In the genomic region with DNA sequence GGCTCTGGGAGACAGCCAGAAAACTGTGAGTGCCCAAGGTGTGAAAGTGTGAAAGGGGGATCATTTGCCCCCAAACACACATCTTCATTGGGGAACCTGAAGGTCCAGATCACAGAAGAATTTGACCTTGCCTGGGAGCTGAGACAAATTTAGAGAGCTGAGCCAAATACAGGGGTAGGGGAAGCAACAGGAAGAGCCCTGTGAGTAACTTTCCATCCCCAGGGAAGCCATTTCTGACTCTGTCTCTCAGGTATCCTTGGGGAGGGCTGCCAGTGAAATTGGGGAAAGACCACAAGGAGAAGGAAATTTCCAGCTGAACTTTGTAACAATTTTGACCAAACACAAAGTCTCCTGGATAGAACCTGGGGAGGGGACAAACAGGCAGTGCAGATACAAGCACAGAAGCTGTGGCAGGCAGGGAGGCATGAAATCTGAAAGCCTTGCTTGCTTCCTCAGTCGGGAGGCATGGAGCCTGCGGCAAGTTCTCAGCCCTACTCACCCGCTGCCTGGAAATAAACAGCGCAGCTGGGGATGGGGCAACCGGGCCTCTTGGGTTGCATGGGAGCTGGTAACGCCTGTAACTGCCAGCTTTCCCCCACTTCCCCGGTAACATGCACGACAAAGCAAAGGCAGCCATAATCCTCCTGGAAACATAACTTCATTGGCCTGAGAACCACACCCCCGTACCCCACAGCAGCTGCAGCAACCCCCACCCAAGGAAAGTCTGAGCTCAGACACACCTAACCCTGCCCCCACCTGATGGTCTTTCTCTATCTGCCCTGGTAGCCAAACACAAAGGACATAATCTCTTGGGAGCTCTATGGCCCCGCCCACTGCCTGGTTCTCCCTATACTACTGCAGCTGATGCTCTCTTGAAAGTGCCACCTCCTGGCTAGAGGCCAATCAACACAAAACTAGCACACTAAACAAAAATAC, we compare ENCODE assay signal across 18 cellular contexts. TPM values are rescaled to one million over a fixed set of nuclear protein-coding genes. Genes with fewer than 3 reads are reported as not detected.
DNase-seq lines count a peak whose midpoint lies in the region; ATAC-seq and TF ChIP-seq lines count a peak whose summit lies in the region.
"Had no signal": no experiment of that assay in that cellular context is flagged by ENCODE, and none has a peak within 500 bp of the region (broad histone marks: within the 10 kb centered on the region; RNA-seq: fewer than 3 reads in every experiment).

No MANE protein-coding gene starts in this region.

- no peak overlapping the region for H2AFZ ChIP-seq in ACC112 (ENCODE audit: low read length, unreplicated experiment)
- no peak overlapping the region for H2AFZ ChIP-seq in GM23338
- no peak overlapping the region for H2AFZ ChIP-seq in OCI-LY7 (ENCODE audit: low read length)

- H3K27ac ChIP-seq in ACC112 (ENCODE audit: low read depth, low read length) (peak overlapping the region; percentile 38; the same call in 1 of the 2 replicates), GM23338 (ENCODE audit: low read depth) (peak overlapping the region; percentile 72), OCI-LY7 (ENCODE audit: low read depth, low read length, poor library complexity, severe bottlenecking) (no peak overlapping the region)
- H3K27ac ChIP-seq: C4-2B, pancreas, VCaP had no signal

- H3K4me3 ChIP-seq in ACC112 (ENCODE audit: low read depth, low read length) (no peak overlapping the region), GM23338 (no peak overlapping the region), OCI-LY7 (ENCODE audit: low read depth, low read length, poor library complexity, severe bottlenecking) (no peak overlapping the region), iPS-15b (ENCODE audit: low read depth, low read length) (peak overlapping the region; percentile 50)
- H3K4me3 ChIP-seq: lung, pancreas had no signal

- H3K4me1 ChIP-seq in ACC112 (ENCODE audit: control insufficient read depth, insufficient read depth, low read length, unreplicated experiment) (peaks cover 27% of the 10 kb centered on the region), GM23338 (ENCODE audit: insufficient read depth) (peaks cover 30% of the 10 kb centered on the region), OCI-LY7 (ENCODE audit: insufficient read depth, low read length, poor library complexity, severe bottlenecking) (peaks cover 18% of the 10 kb centered on the region), iPS-15b (ENCODE audit: control insufficient read depth, insufficient read depth, low read length) (peaks cover 23% of the 10 kb centered on the region)

- no TSS peak for BruUV-seq in OCI-LY7 (replicated peaks; lab: Mats Ljungman, UMichigan)

- DNase-seq in GM23338 (ENCODE audit: low spot score) (peak; percentile 66), OCI-LY7 (ENCODE audit: low spot score) (peak; percentile 75), GM19240 (ENCODE audit: insufficient read length, low spot score) (no peak), T-cell (no peak), NCI-H2227 (lab: John Stamatoyannopoulos, UW; ENCODE audit: unreplicated experiment) (no peak)
- DNase-seq in activated naive CD4-positive, alpha-beta T cell treated with anti-CD3 and anti-CD28 coated beads, Interleukin-2, amount 50 U/mL, for 16 hours: no peak
- DNase-seq: activated T-cell treated with anti-CD3 and anti-CD28 coated beads for 4 hours; effector memory CD8-positive, alpha-beta T cell; NCI-H187; pancreas; stimulated activated naive CD4-positive, alpha-beta T cell treated with Interleukin-2 at 50 U/mL for 16 hours had no signal

- H3K27me3 ChIP-seq in ACC112 (ENCODE audit: insufficient read depth, low read length): no peaks in the 10 kb centered on the region
- no peaks in the 10 kb centered on the region for H3K27me3 ChIP-seq in GM23338 (ENCODE audit: insufficient read depth)
- H3K27me3 ChIP-seq in iPS-15b (ENCODE audit: control insufficient read depth, insufficient read depth, low read length): no peaks in the 10 kb centered on the region
- H3K27me3 ChIP-seq: pancreas had no signal

- H3K27me3 Mint-ChIP-seq in GM23338 (ENCODE audit: insufficient read depth, low read depth, poor library complexity): peaks cover 2% of the 10 kb centered on the region
- H3K27me3 Mint-ChIP-seq in T-cell: no peaks in the 10 kb centered on the region
- H3K27me3 Mint-ChIP-seq: effector memory CD8-positive, alpha-beta T cell had no signal

- POLR2A ChIA-PET in OCI-LY7 (lab: Charles Lee) (interaction anchor here (0.8 to 1.1 kb wide), 2 partner anchors 10 to 87 kb away, joined by 3 read pairs; no protein-coding TSS in a partner anchor), T-cell (lab: Charles Lee) (no interaction called here)

- H3K4me1 Mint-ChIP-seq in GM23338 (peaks cover 17% of the 10 kb centered on the region), T-cell (peaks cover 8 to 38% (median 16%) of the 10 kb centered on the region in 3 donors)

- peak overlapping the region; percentile 77 for H3K27ac Mint-ChIP-seq in GM23338
- H3K27ac Mint-ChIP-seq in T-cell: no peak overlapping the region
- H3K27ac Mint-ChIP-seq: effector memory CD8-positive, alpha-beta T cell had no signal

- no peak for TF ChIP-seq CTCF in GM23338 (conservative IDR thresholded peaks at IDR 0.05; ENCODE audit: low read depth in 2 of 2)
- TF ChIP-seq CTCF in OCI-LY7 (conservative IDR thresholded peaks at IDR 0.05; ENCODE audit: low read length): no peak

- H3K4me3 Mint-ChIP-seq in GM23338 (no peak overlapping the region), T-cell (no peak overlapping the region)
- H3K4me3 Mint-ChIP-seq: effector memory CD8-positive, alpha-beta T cell had no signal

- CTCF ChIA-PET in OCI-LY7 (lab: Charles Lee; ENCODE audit: unreplicated experiment): no interaction called here
- CTCF ChIA-PET in T-cell (lab: Charles Lee): interaction anchor here in 1 of 2 donors (0.6 kb wide), 1 partner anchor 41 kb away, joined by 3 read pairs; no protein-coding TSS in a partner anchor

- H3K9me3 ChIP-seq in OCI-LY7 (ENCODE audit: low read length): peaks cover 5% of the 10 kb centered on the region; the same call in 1 of the 2 replicates
- no peaks in the 10 kb centered on the region for H3K9me3 ChIP-seq in iPS-15b (ENCODE audit: control insufficient read depth, insufficient read depth, low read length)
- H3K9me3 ChIP-seq: pancreas had no signal

- H3K36me3 Mint-ChIP-seq in GM23338 (ENCODE audit: low read depth): peaks cover 13% of the 10 kb centered on the region; the same call in 2 of the 3 replicates
- peaks cover 59% of the 10 kb centered on the region for H3K36me3 Mint-ChIP-seq in T-cell

- H3K79me2 ChIP-seq in ACC112 (ENCODE audit: control insufficient read depth, insufficient read depth, low read length, unreplicated experiment): peaks cover 31% of the 10 kb centered on the region
- H3K79me2 ChIP-seq in GM23338 (replicated peaks; ENCODE audit: insufficient read depth): peaks cover 78% of the 10 kb centered on the region
- 0 out of 2 replicates have a peak, but pooled peaks cover 16% of the 10 kb centered on the region for H3K79me2 ChIP-seq in OCI-LY7 (ENCODE audit: insufficient read depth, low read depth, low read length)

- H3K4me2 ChIP-seq in GM23338 (peak overlapping the region; percentile 22), OCI-LY7 (ENCODE audit: low read length) (peak overlapping the region; percentile 43)

- H3K9ac ChIP-seq in iPS-15b (ENCODE audit: low read depth, low read length): peak overlapping the region; percentile 73

- H3K9me3 Mint-ChIP-seq in GM23338 (peaks cover 10% of the 10 kb centered on the region; the same call in 2 of the 3 replicates), T-cell (peaks cover 18 to 35% (median 23%) of the 10 kb centered on the region in 3 donors)

- H4K20me1 ChIP-seq in GM23338 (replicated peaks; ENCODE audit: insufficient read depth) (peaks cover 3% of the 10 kb centered on the region; the same call in 1 of the 2 replicates), OCI-LY7 (ENCODE audit: insufficient read depth, low read length) (no peaks in the 10 kb centered on the region)

- intact Hi-C loops in OCI-LY7 (cut with micrococcal nuclease; ENCODE audit: unreplicated experiment): no loop called here

- H3K36me3 ChIP-seq in ACC112 (ENCODE audit: insufficient read depth, low read length): no peaks in the 10 kb centered on the region
- H3K36me3 ChIP-seq in GM23338 (ENCODE audit: insufficient read depth): no peaks in the 10 kb centered on the region
- H3K36me3 ChIP-seq in OCI-LY7 (ENCODE audit: insufficient read depth, low read length): no peaks in the 10 kb centered on the region; the same call in 1 of the 2 replicates
- no peaks in the 10 kb centered on the region for H3K36me3 ChIP-seq in iPS-15b (ENCODE audit: control insufficient read depth, insufficient read depth, low read length)
- H3K36me3 ChIP-seq: pancreas had no signal

- ATAC-seq in GM23338 (peak; percentile 88), T-cell (replicated peaks in 1 of 4) (no peak)
- ATAC-seq: effector memory CD8-positive, alpha-beta T cell had no signal

- H3F3A ChIP-seq in GM23338 (replicated peaks; ENCODE audit: low read depth): no peaks in the 10 kb centered on the region

- H3K9me2 ChIP-seq in GM23338 (ENCODE audit: insufficient read depth) (0 out of 2 replicates have a peak, but pooled peaks cover under 1% of the 10 kb centered on the region), OCI-LY7 (ENCODE audit: insufficient read depth, low read length) (no peaks in the 10 kb centered on the region)

TF ChIP-seq in GM23338, 12 proteins besides CTCF, POLR2A, EP300 and RAD21 (continues in another document):
- TF ChIP-seq EZH2 (IDR thresholded peaks at IDR 0.05; ENCODE audit: low read depth, unreplicated experiment) (no peak), POLR2AphosphoS5 (IDR thresholded peaks at IDR 0.05; ENCODE audit: low read depth) (no peak)

RNA-seq across cellular contexts. Expression of a gene that starts 31.4 kb away (rescaled TPM):
- 30.4 and 31.1 TPM in 2 replicates for total RNA-seq in GM23338 (2014; rRNA removed; shearing (Covaris generic))
- polyA plus RNA-seq in GM23338 (2016; fragmentation: Nextera tagmentation; extraction: Ambion mirVana): 45.5 and 48.7 TPM in 2 replicates
- total RNA-seq in OCI-LY7 (2014; rRNA removed; shearing (Covaris generic)): 19.2 and 29.1 TPM in 2 replicates
- total RNA-seq in OCI-LY7 (2022) (27.4 and 29.1 TPM in 2 replicates), T-cell (10 to 100 TPM; 15.9 to 25.7 (median 22.3) TPM)

RNA-seq across cellular contexts. Expression of a gene that starts 36.9 kb away (rescaled TPM):
- total RNA-seq in GM23338 (2014; rRNA removed; shearing (Covaris generic)): 3.4 and 8.2 TPM in 2 replicates
- polyA plus RNA-seq in GM23338 (2016; fragmentation: Nextera tagmentation; extraction: Ambion mirVana): 2.1 and 2.9 TPM in 2 replicates
- not detected in 2 replicates for total RNA-seq in OCI-LY7 (2014; rRNA removed; shearing (Covaris generic))
- total RNA-seq in OCI-LY7 (2022): not detected in 2 replicates
- under 1 TPM in 3 of 5 donors, not detected in 2; 0.38 to 0.58 (median 0.40) TPM for total RNA-seq in T-cell
- total RNA-seq: HT1080, RPMI7951 had no signal

Comparison
In these comparisons a context has a peak if more than half of its experiments do, and no peak if none do; other contexts are left out.
1. DNase-seq: peak in GM23338 (single experiment) and OCI-LY7 (single experiment); none in GM19240 (single experiment), T-cell (0 of 34), activated naive CD4-positive, alpha-beta T cell treated with anti-CD3 and anti-CD28 coated beads, Interleukin-2, amount 50 U/mL, for 16 hours (single experiment) and NCI-H2227 (single experiment).